Comparison of ENCODE assay signal across 19 cellular contexts in genomic region chr1:241208910-241209414, GRCh38.
A peak's percentile ranks its signal among the peaks of the same experiment; 100 is the strongest.
DNase-seq lines count a peak whose midpoint lies in the region; ATAC-seq, FAIRE-seq and TF ChIP-seq lines count a peak whose summit lies in the region.
"Had no signal": no experiment of that assay in that cellular context is flagged by ENCODE, and none has a peak within 500 bp of the region (broad histone marks: within the 10 kb centered on the region; RNA-seq: fewer than 3 reads in every experiment).

No MANE protein-coding gene starts in this region.

- TF ChIP-seq CTCF in PC-3 (conservative IDR thresholded peaks at IDR 0.05; ENCODE audit: low read depth, low read length) = no peak
- no peak for TF ChIP-seq CTCF in left lung (IDR thresholded peaks at IDR 0.05)
- TF ChIP-seq CTCF in coronary artery (IDR thresholded peaks at IDR 0.05) = no peak

- no TSS peak for BruUV-seq in PC-3 (replicated peaks; lab: Mats Ljungman, UMichigan)

- H3K9ac ChIP-seq in PC-3 (ENCODE audit: low read length) = no peak overlapping the region
- H3K9ac ChIP-seq: BLaER1, GM23248 had no signal

- peaks cover 9% of the 10 kb centered on the region; the same call in 1 of the 2 replicates for H3K4me1 ChIP-seq in PC-3 (ENCODE audit: insufficient read depth, low read length)
- peaks cover 0 to 4% of the 10 kb centered on the region in 2 donors for H3K4me1 ChIP-seq in left lung
- H3K4me1 ChIP-seq: BLaER1, Peyer's patch had no signal

- CTCF ChIA-PET in PC-3 (lab: Charles Lee) = no interaction called here

- no peaks in the 10 kb centered on the region for H3F3A ChIP-seq in PC-3 (ENCODE audit: low read length, unreplicated experiment)

- H3K27ac ChIP-seq in PC-3 (ENCODE audit: low read length) (no peak overlapping the region), left lung (no peak overlapping the region), coronary artery (no peak overlapping the region)
- H3K27ac ChIP-seq: BLaER1, GM23248, Peyer's patch had no signal

- no peaks in the 10 kb centered on the region for H4K20me1 ChIP-seq in PC-3 (ENCODE audit: low read length)
- H4K20me1 ChIP-seq: BLaER1 had no signal

- H3K36me3 ChIP-seq in PC-3 (ENCODE audit: low read depth, low read length) (no peaks in the 10 kb centered on the region), left lung (no peaks in the 10 kb centered on the region)
- H3K36me3 ChIP-seq: BLaER1, Peyer's patch had no signal

- H3K27me3 ChIP-seq in PC-3 (ENCODE audit: low read length) (peaks cover 75% of the 10 kb centered on the region), left lung (no peaks in the 10 kb centered on the region)
- H3K27me3 ChIP-seq: BLaER1, Peyer's patch had no signal

- no peaks in the 10 kb centered on the region for H3K79me2 ChIP-seq in PC-3 (ENCODE audit: low read length)

- peak in 2 of 3 experiments; percentile 50 to 90 for DNase-seq in NCI-H1417 (lab: John Stamatoyannopoulos, UW)
- no peak for DNase-seq in NCI-H1417 treated with DMSO at 0.1 percent for 48 hours (lab: John Stamatoyannopoulos, UW)
- peak; percentile 81 for DNase-seq in NCI-H1092 treated with DMSO at 0.1 percent for 48 hours (lab: John Stamatoyannopoulos, UW)
- DNase-seq in PC-3 = no peak
- DNase-seq in left lung = no peak
- DNase-seq in urothelium cell line (ENCODE audit: low spot score) = no peak
- DNase-seq in coronary artery (ENCODE audit: low spot score) = no peak
- no peak for DNase-seq in DMS79 treated with DMSO at 0.1 percent for 48 hours (lab: John Stamatoyannopoulos, UW)
- DNase-seq: CD8-positive, alpha-beta T cell; GM23248; NCI-H446; NCI-H82; Peyer's patch; T-cell had no signal

- POLR2A ChIA-PET in PC-3 (lab: Charles Lee; ENCODE audit: unreplicated experiment) = no interaction called here

- no peak for FAIRE-seq in urothelium cell line (lab: Jason Lieb, UNC)
- FAIRE-seq: GM12892, K562 had no signal

- H3K4me3 ChIP-seq in PC-3 (ENCODE audit: low read length) = 0 out of 2 replicates have a peak overlapping the region, but pooled peaks have one; percentile 8
- H3K4me3 ChIP-seq in left lung = no peak overlapping the region
- H3K4me3 ChIP-seq in coronary artery = no peak overlapping the region
- H3K4me3 ChIP-seq: BLaER1, GM23248, K562, Peyer's patch had no signal

- H3K9me2 ChIP-seq in PC-3 (replicated peaks; ENCODE audit: low read length) = no peaks in the 10 kb centered on the region

- peak overlapping the region; percentile 3; the same call in 1 of the 2 replicates for H3K4me2 ChIP-seq in PC-3 (ENCODE audit: low read length)
- H3K4me2 ChIP-seq: BLaER1 had no signal

- H2AFZ ChIP-seq in PC-3 (ENCODE audit: low read length) = no peak overlapping the region
- H2AFZ ChIP-seq: GM23248 had no signal

- intact Hi-C loops in PC-3 (cut with micrococcal nuclease) (no loop called here), left lung (cut with DNase I) (no loop called here)

- ATAC-seq in PC-3 (no peak), left lung (peak; percentile 37)
- ATAC-seq: CD8-positive, alpha-beta T cell; HCT116; K562; Right ventricle myocardium inferior; T-cell had no signal

- no peaks in the 10 kb centered on the region for H3K9me3 ChIP-seq in PC-3 (ENCODE audit: low read length)
- H3K9me3 ChIP-seq in left lung = peaks cover 0 to 3% of the 10 kb centered on the region in 2 donors
- H3K9me3 ChIP-seq: BLaER1, Peyer's patch had no signal

Comparison
In these comparisons a context has a peak if more than half of its experiments do, and no peak if none do; other contexts are left out.
1. DNase-seq: peak in NCI-H1417 (2 of 3) and NCI-H1092 treated with DMSO at 0.1 percent for 48 hours (single experiment); none in NCI-H1417 treated with DMSO at 0.1 percent for 48 hours (single experiment), PC-3 (single experiment), left lung (0 of 2), urothelium cell line (single experiment), coronary artery (single experiment) and DMS79 treated with DMSO at 0.1 percent for 48 hours (single experiment).